In genomic region chr7:106713452-106713851, GRCh38 we compare ENCODE assay signal across 1 cellular context. TPM values are rescaled to one million over a fixed set of nuclear protein-coding genes. Genes with fewer than 3 reads are reported as not detected.
"Had no signal": no experiment of that assay in that cellular context is flagged by ENCODE, and none has a peak within 500 bp of the region (broad histone marks: within the 10 kb centered on the region; RNA-seq: fewer than 3 reads in every experiment).

No MANE protein-coding gene starts in this region.

RNA-seq across cellular contexts. Expression of gene CCDC71L, which starts 52.5 kb away (rescaled TPM):
- polyA plus RNA-seq: HepG2 had no signal
